ENCODE assay signal across 20 cellular contexts in the genomic region with DNA sequence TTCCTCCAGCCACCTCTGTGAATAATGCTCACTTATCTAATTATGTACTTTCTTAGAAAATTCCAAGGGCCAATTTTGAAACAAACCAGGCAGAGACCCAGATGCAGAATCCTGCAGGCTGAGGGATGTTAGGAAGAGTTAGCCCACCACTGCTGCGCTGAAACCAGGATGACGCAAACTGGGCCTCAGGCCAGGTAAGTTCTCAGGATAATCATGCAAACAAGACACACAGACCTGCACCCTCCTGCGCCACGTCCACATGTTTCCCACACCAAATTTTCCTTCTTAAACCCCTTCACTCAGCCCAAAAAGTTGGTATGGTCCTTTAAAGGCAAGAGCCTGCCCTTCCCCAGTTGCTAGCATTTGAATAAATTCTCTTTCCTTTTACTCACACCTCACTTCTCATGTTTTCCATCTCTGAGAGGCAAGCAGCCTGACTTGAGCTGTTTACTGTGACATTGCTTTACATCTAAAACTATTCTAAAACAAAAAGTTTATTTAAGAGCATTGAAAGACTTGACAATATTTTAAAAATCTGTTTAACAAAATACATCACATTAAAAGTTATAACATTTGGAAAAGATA.
"Had no signal": no experiment of that assay in that cellular context is flagged by ENCODE, and none has a peak within 500 bp of the region (broad histone marks: within the 10 kb centered on the region; RNA-seq: fewer than 3 reads in every experiment).

No MANE protein-coding gene starts in this region.

- ATAC-seq: activated CD4-positive, alpha-beta T cell treated with anti-CD3 and anti-CD28 coated beads for 36 hours; activated CD8-positive, alpha-beta T cell treated with anti-CD3 and anti-CD28 coated beads for 36 hours; activated T-cell treated with anti-CD3 and anti-CD28 coated beads, Interleukin-2, amount 50 U/mL, for 72 hours; PC-3 had no signal

- DNase-seq: activated CD4-positive, alpha-beta T cell treated with anti-CD3 and anti-CD28 coated beads for 36 hours; activated CD4-positive, alpha-beta T cell treated with anti-CD3 and anti-CD28 coated beads, Interleukin-2, amount 50 U/mL, for 1 hour; activated CD8-positive, alpha-beta memory T cell treated with anti-CD3 and anti-CD28 coated beads, Interleukin-2, amount 50 U/mL, for 4 hours; activated CD8-positive, alpha-beta T cell treated with anti-CD3 and anti-CD28 coated beads for 36 hours; activated gamma-delta T cell treated with Interleukin-2 at 50 U/mL for 16 hours; activated naive CD4-positive, alpha-beta T cell treated with anti-CD3 and anti-CD28 coated beads, Interleukin-2, amount 10 ng/mL, durations not matched to agents 7 days and 5 days; activated naive CD8-positive, alpha-beta T cell treated with anti-CD3 and anti-CD28 coated beads for 36 hours; activated T-cell treated with anti-CD3 and anti-CD28 coated beads, Interleukin-2, amount 50 U/mL, for 72 hours; Kasumi-1; KBM-7; NCI-H1105 treated with DMSO at 0.1 percent for 48 hours; NCI-H146; NCI-H2029; NCI-H2107; NCI-H2171 treated with DMSO at 0.1 percent for 48 hours; NCI-H226; PC-3; SIG-M5; T-helper 1 cell had no signal

- H3K27ac ChIP-seq: VCaP had no signal
